8 cellular contexts compared by ENCODE assay signal in genomic region chr12:131132118-131132892, GRCh38.
DNase-seq lines count a peak whose midpoint lies in the region; ATAC-seq and TF ChIP-seq lines count a peak whose summit lies in the region.

No MANE protein-coding gene starts in this region.

- H3K9me3 ChIP-seq in DND-41 (ENCODE audit: insufficient read depth, low read length, severe bottlenecking) (no peaks in the 10 kb centered on the region), neuron (ENCODE audit: low read length) (no peaks in the 10 kb centered on the region)

- peaks cover 4% of the 10 kb centered on the region; the same call in 1 of the 2 replicates for H4K20me1 ChIP-seq in DND-41 (ENCODE audit: insufficient read depth, low read length)
- H4K20me1 ChIP-seq in GM23338 (replicated peaks; ENCODE audit: insufficient read depth), result no peaks in the 10 kb centered on the region

- no peaks in the 10 kb centered on the region for H3K79me2 ChIP-seq in DND-41 (ENCODE audit: insufficient read depth, low read length)
- no peaks in the 10 kb centered on the region for H3K79me2 ChIP-seq in GM23338 (replicated peaks; ENCODE audit: insufficient read depth)

- no peak overlapping the region for H3K4me3 ChIP-seq in DND-41 (ENCODE audit: low read depth in 1 of 2, low read length in 2 of 2)
- peak overlapping the region; percentile 41; the same call in 1 of the 2 replicates for H3K4me3 ChIP-seq in GM23338
- no peak overlapping the region for H3K4me3 ChIP-seq in fibroblast of the aortic adventitia (ENCODE audit: low read depth, low read length)
- H3K4me3 ChIP-seq in neuron (ENCODE audit: low read length), result no peak overlapping the region

- H3K4me1 ChIP-seq in DND-41 (ENCODE audit: insufficient read depth, low read length), result no peaks in the 10 kb centered on the region
- no peaks in the 10 kb centered on the region for H3K4me1 ChIP-seq in GM23338 (ENCODE audit: insufficient read depth)
- H3K4me1 ChIP-seq in neuron (ENCODE audit: insufficient read depth, low read length), result peaks cover 4% of the 10 kb centered on the region

- no peaks in the 10 kb centered on the region; the same call in 2 of the 3 replicates for H3K4me1 Mint-ChIP-seq in GM23338

- no peak overlapping the region for H3K27ac ChIP-seq in DND-41 (ENCODE audit: low read length)
- no peak overlapping the region for H3K27ac ChIP-seq in GM23338 (ENCODE audit: low read depth)
- H3K27ac ChIP-seq in substantia nigra (ENCODE audit: low read depth, low read length, poor library complexity, severe bottlenecking), result no peak overlapping the region

- no peaks in the 10 kb centered on the region for H3F3A ChIP-seq in GM23338 (replicated peaks; ENCODE audit: low read depth)

- H3K4me2 ChIP-seq in DND-41 (ENCODE audit: insufficient read depth, low read length) (no peak overlapping the region), GM23338 (peak overlapping the region; percentile 69)

- H3K27ac Mint-ChIP-seq in GM23338, result no peak overlapping the region

- DNase-seq in DND-41 (peak; percentile 62), GM23338 (ENCODE audit: low spot score) (peak; percentile 92), NCI-H69 (lab: John Stamatoyannopoulos, UW) (peak; percentile 43), activated T-cell treated with anti-CD3 and anti-CD28 coated beads for 4 hours (peak; percentile 68), fibroblast of the aortic adventitia (ENCODE audit: low read depth) (peak; percentile 51), substantia nigra (lab: John Stamatoyannopoulos, UW) (peak in 35 of 49 donors; percentile 10 to 66 (median 38))

- peaks cover 2% of the 10 kb centered on the region for H3K27me3 Mint-ChIP-seq in GM23338 (ENCODE audit: insufficient read depth, low read depth, poor library complexity)

- TF ChIP-seq CTCF in DND-41 (IDR thresholded peaks at IDR 0.05; ENCODE audit: borderline replicate concordance, extremely low read depth, low read length, poor library complexity, severe bottlenecking), result peak; percentile 91
- TF ChIP-seq CTCF in GM23338 (conservative IDR thresholded peaks at IDR 0.05; ENCODE audit: low read depth in 2 of 2), result peak; percentile 85 to 88
- TF ChIP-seq CTCF in fibroblast of the aortic adventitia (IDR thresholded peaks at IDR 0.05; ENCODE audit: insufficient read depth, low read length), result peak; percentile 58

- no peaks in the 10 kb centered on the region for H3K9me2 ChIP-seq in GM23338 (ENCODE audit: insufficient read depth)

- H3K9ac ChIP-seq in DND-41 (ENCODE audit: low read depth, low read length), result no peak overlapping the region

- H2AFZ ChIP-seq in DND-41 (ENCODE audit: low read depth, low read length) (no peak overlapping the region), GM23338 (peak overlapping the region; percentile 86; the same call in 1 of the 2 replicates), neuron (ENCODE audit: low read depth, low read length) (peak overlapping the region; percentile 16)

- 0 out of 3 replicates have a peak, but pooled peaks cover 3% of the 10 kb centered on the region for H3K9me3 Mint-ChIP-seq in GM23338

- H3K4me3 Mint-ChIP-seq in GM23338, result peak overlapping the region; percentile 45; the same call in 2 of the 3 replicates

- H3K36me3 Mint-ChIP-seq in GM23338 (ENCODE audit: low read depth), result no peaks in the 10 kb centered on the region

- H3K27me3 ChIP-seq in DND-41 (ENCODE audit: insufficient read depth, low read length, poor library complexity) (no peaks in the 10 kb centered on the region), GM23338 (ENCODE audit: insufficient read depth) (no peaks in the 10 kb centered on the region), neuron (ENCODE audit: insufficient read depth, low read length) (no peaks in the 10 kb centered on the region)

- no peaks in the 10 kb centered on the region for H3K36me3 ChIP-seq in DND-41 (ENCODE audit: insufficient read depth, low read length)
- no peaks in the 10 kb centered on the region for H3K36me3 ChIP-seq in GM23338 (ENCODE audit: insufficient read depth)
- no peaks in the 10 kb centered on the region for H3K36me3 ChIP-seq in neuron (ENCODE audit: insufficient read depth, low read length)

- ATAC-seq in DND-41 (ENCODE audit: insufficient read depth, low read depth) (peak; percentile 89), GM23338 (peak; percentile 93), GM21367 (IDR thresholded peaks at IDR 0.05; ENCODE audit: unreplicated experiment) (no peak)

TF ChIP-seq in GM23338, 12 proteins besides CTCF, POLR2A, EP300 and RAD21:
- TF ChIP-seq EZH2phosphoT487 (IDR thresholded peaks at IDR 0.05; ENCODE audit: unreplicated experiment), result no peak
- no peak for TF ChIP-seq POLR2AphosphoS5 (IDR thresholded peaks at IDR 0.05; ENCODE audit: low read depth)
- 0 out of 2 replicates have a peak, but pooled peaks have one; percentile 5 for TF ChIP-seq CREB1 (CRISPR knock-in tag; IDR thresholded peaks at IDR 0.05; ENCODE audit: low read depth)
- TF ChIP-seq ZNF331 (CRISPR knock-in tag; IDR thresholded peaks at IDR 0.05; ENCODE audit: low read depth), result no peak
- no peak for TF ChIP-seq EZH2 (IDR thresholded peaks at IDR 0.05; ENCODE audit: low read depth, unreplicated experiment)
- no peak for TF ChIP-seq JUNB (IDR thresholded peaks at IDR 0.05; ENCODE audit: unreplicated experiment)
- TF ChIP-seq ETS1 (IDR thresholded peaks at IDR 0.05), result no peak
- no peak for TF ChIP-seq REST (IDR thresholded peaks at IDR 0.05; ENCODE audit: unreplicated experiment)

Comparison
In these comparisons a context has a peak if more than half of its experiments do, and no peak if none do; other contexts are left out.
1. DNase-seq: peak in every context shown above with its lines; median percentile 92 in GM23338; 68 in activated T-cell treated with anti-CD3 and anti-CD28 coated beads for 4 hours; 62 in DND-41; 51 in fibroblast of the aortic adventitia; 43 in NCI-H69; 38 in substantia nigra.